ENCODE assay signal across 25 cellular contexts in the genomic region with DNA sequence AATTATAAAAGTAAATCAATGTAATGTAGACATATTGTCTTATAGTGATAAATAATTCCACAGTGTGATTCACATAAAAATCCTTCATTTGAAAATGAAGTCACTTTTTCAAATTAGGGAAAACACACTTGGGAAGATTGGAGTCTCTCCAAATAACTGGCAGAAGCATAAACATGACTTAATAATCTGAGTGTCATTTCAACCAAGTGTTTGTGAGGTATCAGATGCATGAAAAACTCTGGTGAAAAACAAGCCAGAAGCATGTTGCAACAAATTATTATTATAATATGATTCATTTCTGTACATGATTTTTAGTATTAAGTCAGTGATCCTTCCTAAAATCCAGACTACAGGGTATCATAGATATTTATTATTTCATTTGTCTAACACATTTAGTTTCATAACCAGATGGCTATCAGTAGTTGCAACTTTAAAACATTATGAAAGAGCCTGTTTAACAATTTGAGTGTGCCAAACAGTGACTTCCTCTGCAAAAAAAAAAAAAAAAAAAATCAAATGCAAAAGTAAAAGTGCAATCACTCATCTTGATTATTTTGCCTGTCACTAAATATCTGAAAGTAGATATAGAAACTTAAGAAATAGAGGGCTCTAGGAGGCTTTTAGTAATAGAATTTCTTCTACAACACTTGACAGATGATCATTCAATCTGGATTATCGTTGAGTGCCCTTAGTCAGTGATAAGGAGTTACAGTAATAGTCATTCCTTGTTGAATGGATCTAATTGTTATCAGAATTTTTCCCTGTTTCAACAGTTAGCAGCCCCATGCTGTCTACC.
"Had no signal": no experiment of that assay in that cellular context is flagged by ENCODE, and none has a peak within 500 bp of the region (broad histone marks: within the 10 kb centered on the region; RNA-seq: fewer than 3 reads in every experiment).

No MANE protein-coding gene starts in this region.

- H3K27me3 ChIP-seq: esophagus squamous epithelium, heart left ventricle, pancreas, spleen, suprapubic skin, tibial artery had no signal

- H3K9me3 ChIP-seq: esophagus squamous epithelium, heart left ventricle, pancreas, psoas muscle, spleen, suprapubic skin, tibial artery had no signal

- DNase-seq: activated CD4-positive, alpha-beta T cell treated with anti-CD3 and anti-CD28 coated beads for 36 hours; activated CD4-positive, CD25-positive, alpha-beta regulatory T cell; activated CD8-positive, alpha-beta memory T cell treated with anti-CD3 and anti-CD28 coated beads, Interleukin-2, amount 10 ng/mL, durations not matched to agents 7 days and 5 days; activated CD8-positive, alpha-beta T cell treated with anti-CD3 and anti-CD28 coated beads, Interleukin-2, amount 10 ng/mL, durations not matched to agents 7 days and 5 days; activated naive CD4-positive, alpha-beta T cell treated with Interleukin-2 at 50 U/mL for 16 hours; activated T-cell treated with anti-CD3 and anti-CD28 coated beads, Interleukin-2, amount 50 U/mL, for 48 hours; aorta; caudate nucleus; esophagus squamous epithelium; heart left ventricle; hypothalamus; immature natural killer cell; kidney; left colon; naive thymus-derived CD4-positive, alpha-beta T cell; pancreas; psoas muscle; spleen; stimulated activated naive CD4-positive, alpha-beta T cell; tibial artery had no signal

- FAIRE-seq: kidney, pancreas had no signal

- ATAC-seq: activated CD4-positive, alpha-beta T cell treated with anti-CD3 and anti-CD28 coated beads for 36 hours; activated CD8-positive, alpha-beta memory T cell treated with anti-CD3 and anti-CD28 coated beads, Interleukin-2, amount 10 ng/mL, durations not matched to agents 7 days and 5 days; activated CD8-positive, alpha-beta T cell treated with anti-CD3 and anti-CD28 coated beads, Interleukin-2, amount 10 ng/mL, durations not matched to agents 7 days and 5 days; heart left ventricle; left colon; naive thymus-derived CD4-positive, alpha-beta T cell; pancreas; psoas muscle had no signal

- H3K36me3 Mint-ChIP-seq: activated CD8-positive, alpha-beta memory T cell treated with anti-CD3 and anti-CD28 coated beads, Interleukin-2, amount 10 ng/mL, durations not matched to agents 7 days and 5 days; activated naive CD8-positive, alpha-beta T cell; brain; immature natural killer cell; mesothelial cell of epicardium; naive thymus-derived CD4-positive, alpha-beta T cell had no signal

- H3K4me3 Mint-ChIP-seq: activated CD4-positive, alpha-beta T cell treated with anti-CD3 and anti-CD28 coated beads for 36 hours; activated CD8-positive, alpha-beta memory T cell treated with anti-CD3 and anti-CD28 coated beads, Interleukin-2, amount 10 ng/mL, durations not matched to agents 7 days and 5 days; activated CD8-positive, alpha-beta T cell treated with anti-CD3 and anti-CD28 coated beads, Interleukin-2, amount 10 ng/mL, durations not matched to agents 7 days and 5 days; activated naive CD8-positive, alpha-beta T cell; immature natural killer cell; mesothelial cell of epicardium; naive thymus-derived CD4-positive, alpha-beta T cell had no signal

- H3K4me1 Mint-ChIP-seq: activated CD4-positive, alpha-beta T cell treated with anti-CD3 and anti-CD28 coated beads for 36 hours; activated CD8-positive, alpha-beta memory T cell treated with anti-CD3 and anti-CD28 coated beads, Interleukin-2, amount 10 ng/mL, durations not matched to agents 7 days and 5 days; immature natural killer cell; naive thymus-derived CD4-positive, alpha-beta T cell had no signal

- H3K27me3 Mint-ChIP-seq: activated CD8-positive, alpha-beta memory T cell treated with anti-CD3 and anti-CD28 coated beads, Interleukin-2, amount 10 ng/mL, durations not matched to agents 7 days and 5 days; activated naive CD8-positive, alpha-beta T cell; brain had no signal

- H3K36me3 ChIP-seq: esophagus squamous epithelium, heart left ventricle, pancreas, spleen, suprapubic skin, tibial artery had no signal

- H3K4me1 ChIP-seq: esophagus squamous epithelium, heart left ventricle, psoas muscle, spleen, suprapubic skin had no signal

- H3K4me3 ChIP-seq: esophagus squamous epithelium, heart left ventricle, pancreas, psoas muscle, spleen, suprapubic skin, tibial artery had no signal

- H3K27ac ChIP-seq: epithelial cell of prostate, esophagus squamous epithelium, heart left ventricle, pancreas, psoas muscle, spleen, suprapubic skin, tibial artery had no signal

- H3K9me3 Mint-ChIP-seq: immature natural killer cell; mesothelial cell of epicardium; naive thymus-derived CD4-positive, alpha-beta T cell had no signal

- H3K27ac Mint-ChIP-seq: activated CD4-positive, alpha-beta T cell treated with anti-CD3 and anti-CD28 coated beads for 36 hours; activated CD8-positive, alpha-beta memory T cell treated with anti-CD3 and anti-CD28 coated beads, Interleukin-2, amount 10 ng/mL, durations not matched to agents 7 days and 5 days; activated CD8-positive, alpha-beta T cell treated with anti-CD3 and anti-CD28 coated beads, Interleukin-2, amount 10 ng/mL, durations not matched to agents 7 days and 5 days; activated naive CD8-positive, alpha-beta T cell; immature natural killer cell; mesothelial cell of epicardium; naive thymus-derived CD4-positive, alpha-beta T cell had no signal
